8 cellular contexts compared by ENCODE assay signal in the genomic region with DNA sequence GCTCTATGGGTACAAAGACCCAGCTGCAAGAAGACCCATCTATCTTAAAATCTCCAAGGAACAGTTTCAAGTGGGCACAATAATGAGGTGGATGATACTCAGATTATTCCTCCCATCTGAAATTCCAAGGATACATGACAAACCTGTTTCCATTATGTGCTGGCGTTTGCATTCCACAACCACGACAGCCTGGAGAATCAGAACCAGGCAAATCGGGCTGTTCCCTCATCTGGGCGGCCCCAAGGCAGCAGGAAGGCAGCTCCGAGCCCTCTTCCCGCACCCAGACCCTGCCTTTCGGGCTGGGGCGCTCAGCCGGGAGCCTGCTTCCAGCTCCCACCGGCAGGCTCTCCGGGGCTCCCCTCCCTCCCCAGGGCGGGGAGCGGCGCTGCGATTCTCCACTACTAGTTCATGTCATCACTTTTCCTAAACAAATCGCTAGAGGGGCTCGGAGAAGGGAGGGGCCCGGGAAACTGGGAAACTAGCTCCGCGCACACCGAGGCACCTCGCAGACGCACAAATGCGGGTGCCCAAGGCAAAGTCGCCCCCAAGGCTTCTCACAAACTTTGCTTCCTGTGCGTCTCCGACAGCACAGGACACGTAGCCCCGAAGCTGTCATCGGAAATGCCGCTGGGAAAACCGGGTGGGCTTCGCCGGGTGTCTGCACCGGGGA. TPM values are rescaled to one million over a fixed set of nuclear protein-coding genes. Genes with fewer than 3 reads are reported as not detected.
DNase-seq lines count a peak whose midpoint lies in the region; ATAC-seq, FAIRE-seq and TF ChIP-seq lines count a peak whose summit lies in the region.

MGLL (minus strand) TSS at position 350 of the 670 bp plus-strand sequence; CDS start at position 153, 197 bp downstream.

- H3K9ac ChIP-seq in liver (ENCODE audit: low read depth in 1 of 2, low read length in 2 of 2) (peak within 1 kb of the TSS; percentile 84 to 93), HepG2 (ENCODE audit: insufficient read depth, low read depth, low read length) (no peak within 1 kb of the TSS), HUES6 (ENCODE audit: low read length) (peak within 1 kb of the TSS; percentile 22)

- no peak for TF ChIP-seq EP300 in HepG2 (IDR thresholded peaks at IDR 0.05; ENCODE audit: low read depth in 2 of 2, low read length in 2 of 2)
- TF ChIP-seq EP300 in HepG2 (CRISPR knock-in tag; IDR thresholded peaks at IDR 0.05; ENCODE audit: borderline replicate concordance) = no peak

- no peaks in the 10 kb centered on the region for H3K9me3 Mint-ChIP-seq in activated T-helper 1 cell treated with anti-CD3 and anti-CD28 coated beads, Interleukin-12 subunit alpha, Interleukin-12 subunit beta, Interleukin-2, Interleukin-4 antibody, amounts not matched to agents 30 ng/mL and 10 ng/mL and 1 ng/mL, durations not matched to agents 14 hours and 24 hours and 36 hours

- TF ChIP-seq RAD21 in liver (IDR thresholded peaks at IDR 0.05) (peak; percentile 20 to 46), HepG2 (CRISPR knock-in tag; IDR thresholded peaks at IDR 0.05) (no peak)

- TF ChIP-seq POLR2A in HepG2 (IDR thresholded peaks at IDR 0.05; ENCODE audit: insufficient read depth in 1 of 2, low read depth in 2 of 2, low read length in 2 of 2) = no peak

- H3K36me3 ChIP-seq in liver (ENCODE audit: control insufficient read depth in 4 of 4, insufficient read depth in 3 of 4, low read depth in 1 of 4, low read length in 3 of 4) (peaks cover 0 to 8% (median 2%) of the 10 kb centered on the region in 4 donors), HepG2 (replicated peaks in 1 of 2; ENCODE audit: control insufficient read depth in 1 of 2, insufficient read depth in 2 of 2, low read length in 2 of 2) (no peaks in the 10 kb centered on the region), HUES6 (ENCODE audit: control insufficient read depth, insufficient read depth, low read length) (no peaks in the 10 kb centered on the region)

- peaks cover 41% of the 10 kb centered on the region for H3K27me3 Mint-ChIP-seq in activated T-helper 1 cell treated with anti-CD3 and anti-CD28 coated beads, Interleukin-12 subunit alpha, Interleukin-12 subunit beta, Interleukin-2, Interleukin-4 antibody, amounts not matched to agents 30 ng/mL and 10 ng/mL and 1 ng/mL, durations not matched to agents 14 hours and 24 hours and 36 hours (ENCODE audit: insufficient read depth)

- H3K9me3 ChIP-seq in liver (ENCODE audit: control insufficient read depth in 4 of 4, low read length in 3 of 4) (no peaks in the 10 kb centered on the region), HepG2 (ENCODE audit: low read length) (no peaks in the 10 kb centered on the region), HUES6 (ENCODE audit: control insufficient read depth, insufficient read depth, low read depth, low read length) (no peaks in the 10 kb centered on the region)

- H3K4me1 ChIP-seq in liver (ENCODE audit: control insufficient read depth in 4 of 4, insufficient read depth in 4 of 4, low read length in 3 of 4) = peaks cover 11 to 52% (median 38%) of the 10 kb centered on the region in 4 donors
- H3K4me1 ChIP-seq in HepG2 (ENCODE audit: insufficient read depth, low read length) = no peaks in the 10 kb centered on the region
- peaks cover 13% of the 10 kb centered on the region for H3K4me1 ChIP-seq in HUES6 (ENCODE audit: control insufficient read depth, insufficient read depth, low read length)

- intact Hi-C loops in HepG2 (cut with micrococcal nuclease; ENCODE audit: unreplicated experiment) (no loop called here), head of caudate nucleus (cut with DNase I) (no loop called here)
- intact Hi-C loops in activated T-helper 1 cell treated with anti-CD3 and anti-CD28 coated beads, Interleukin-12 subunit alpha, Interleukin-12 subunit beta, Interleukin-2, Interleukin-4 antibody, amounts not matched to agents 30 ng/mL and 10 ng/mL and 1 ng/mL, durations not matched to agents 14 hours and 24 hours and 36 hours (cut with micrococcal nuclease) = no loop called here

- H3K4me1 Mint-ChIP-seq in activated T-helper 1 cell treated with anti-CD3 and anti-CD28 coated beads, Interleukin-12 subunit alpha, Interleukin-12 subunit beta, Interleukin-2, Interleukin-4 antibody, amounts not matched to agents 30 ng/mL and 10 ng/mL and 1 ng/mL, durations not matched to agents 14 hours and 24 hours and 36 hours (ENCODE audit: low read depth) = peaks cover 8% of the 10 kb centered on the region

- H4K20me1 ChIP-seq in HepG2 (ENCODE audit: insufficient read depth, low read length) = no peaks in the 10 kb centered on the region

- in situ Hi-C loops in HepG2 (cut with HindIII; ENCODE audit: extremely low pct_ligation_motif_present, low pct_unique_long_range_greater_than_20kb) = no loop called here

- ATAC-seq in HepG2 (no peak), HG03095 (IDR thresholded peaks at IDR 0.05; ENCODE audit: unreplicated experiment) (no peak)

- H3K79me2 ChIP-seq in HepG2 (ENCODE audit: insufficient read depth, low read length) = no peaks in the 10 kb centered on the region

- H3K27ac ChIP-seq in liver (ENCODE audit: low read depth in 1 of 2, low read length in 2 of 2) (peak within 1 kb of the TSS; percentile 80 to 87), HepG2 (ENCODE audit: extremely low read length, insufficient read depth, low read length) (no peak within 1 kb of the TSS), HUES6 (ENCODE audit: low read depth, low read length) (no peak within 1 kb of the TSS)

- under 1% methylated on average over 35 of the region's 35 CpGs for WGBS in liver
- WGBS in HepG2 (ENCODE audit: low lambda C conversion rate) = 80% methylated on average over 26 of the region's 35 CpGs

- no peaks in the 10 kb centered on the region for H3K36me3 Mint-ChIP-seq in activated T-helper 1 cell treated with anti-CD3 and anti-CD28 coated beads, Interleukin-12 subunit alpha, Interleukin-12 subunit beta, Interleukin-2, Interleukin-4 antibody, amounts not matched to agents 30 ng/mL and 10 ng/mL and 1 ng/mL, durations not matched to agents 14 hours and 24 hours and 36 hours (ENCODE audit: low read depth)

- DNase-seq in HepG2 (ENCODE audit: low spot score) (no peak), head of caudate nucleus (peak in 41 of 42 donors; percentile 25 to 77 (median 57)), nucleus accumbens (lab: John Stamatoyannopoulos, UW) (peak in 33 of 56 donors; percentile 22 to 75 (median 53)), NCI-H1930 (lab: John Stamatoyannopoulos, UW) (no peak)
- no peak for DNase-seq in activated T-helper 1 cell treated with anti-CD3 and anti-CD28 coated beads, Interleukin-12 subunit alpha, Interleukin-12 subunit beta, Interleukin-2, Interleukin-4 antibody, amounts not matched to agents 30 ng/mL and 10 ng/mL and 1 ng/mL, durations not matched to agents 14 hours and 24 hours and 36 hours (ENCODE audit: low spot score)

- H3K4me3 Mint-ChIP-seq in activated T-helper 1 cell treated with anti-CD3 and anti-CD28 coated beads, Interleukin-12 subunit alpha, Interleukin-12 subunit beta, Interleukin-2, Interleukin-4 antibody, amounts not matched to agents 30 ng/mL and 10 ng/mL and 1 ng/mL, durations not matched to agents 14 hours and 24 hours and 36 hours = peak within 1 kb of the TSS; percentile 80

- FAIRE-seq in HepG2 (lab: Jason Lieb, UNC) = no peak

- H3K27ac Mint-ChIP-seq in activated T-helper 1 cell treated with anti-CD3 and anti-CD28 coated beads, Interleukin-12 subunit alpha, Interleukin-12 subunit beta, Interleukin-2, Interleukin-4 antibody, amounts not matched to agents 30 ng/mL and 10 ng/mL and 1 ng/mL, durations not matched to agents 14 hours and 24 hours and 36 hours = peak within 1 kb of the TSS; percentile 78

- no peak within 1 kb of the TSS for H2AFZ ChIP-seq in HepG2 (ENCODE audit: low read length)

- no TSS peak for BruUV-seq in HepG2 (replicated peaks; lab: Mats Ljungman, UMichigan)

- H3K4me3 ChIP-seq in liver (ENCODE audit: low read depth in 1 of 3, low read length in 3 of 3) (peak within 1 kb of the TSS; percentile 80 to 98 (median 83)), HepG2 (replicated peaks in 1 of 3; ENCODE audit: insufficient read depth in 1 of 3, low read depth in 2 of 3, low read length in 3 of 3) (no peak within 1 kb of the TSS), HUES6 (ENCODE audit: low read depth, low read length) (peak within 1 kb of the TSS; percentile 85)

- H3K27me3 ChIP-seq in liver (ENCODE audit: control insufficient read depth in 4 of 4, insufficient read depth in 4 of 4, low read length in 3 of 4) = no peaks in the 10 kb centered on the region
- H3K27me3 ChIP-seq in HepG2 (ENCODE audit: control insufficient read depth in 1 of 2, insufficient read depth in 2 of 2, low read length in 2 of 2) = peaks cover 2 to 30% of the 10 kb centered on the region in 2 experiments; a peak in 3 of 5 replicates
- peaks cover 44% of the 10 kb centered on the region for H3K27me3 ChIP-seq in HUES6 (ENCODE audit: control insufficient read depth, insufficient read depth, low read length)

- no peak within 1 kb of the TSS for H3K4me2 ChIP-seq in HepG2 (ENCODE audit: low read depth, low read length)

- POLR2A ChIA-PET in HepG2 (lab: Yijun Ruan, JAX) = no interaction called here

- TF ChIP-seq CTCF in liver (IDR thresholded peaks at IDR 0.05; ENCODE audit: low read depth, low read length, missing input control) (no peak), HepG2 (CRISPR knock-in tag; IDR thresholded peaks at IDR 0.05) (no peak)

- CTCF ChIA-PET in HepG2 (lab: Yijun Ruan, JAX; ENCODE audit: low intra/inter-chr PET ratio, low total read pairs) = no interaction called here

RNA-seq across cellular contexts. Expression of gene MGLL, which starts in this region (rescaled TPM):
- 10 to 100 TPM in 1 of 2 donors, 1 to 10 TPM in 1; 9.4 to 75.4 TPM for total RNA-seq in liver
- 100 to 1,000 TPM in 1 of 2 donors, 10 to 100 TPM in 1; 72.9 to 277 TPM for polyA plus RNA-seq in liver
- total RNA-seq in HepG2 (2016; rRNA removed; fragmentation: Illumina TruSeq; extraction: Trizol) = not detected in 2 replicates
- not detected in 2 replicates for total RNA-seq in HepG2 (2016; cell fraction: cytosol; rRNA removed; fragmentation: Illumina TruSeq; extraction: Trizol; ENCODE audit: low read depth)
- not detected in 2 replicates for total RNA-seq in HepG2 (2016; cell fraction: insoluble cytoplasmic fraction; rRNA removed; fragmentation: Illumina TruSeq; extraction: Trizol)
- not detected in 2 replicates for total RNA-seq in HepG2 (2016; cell fraction: membrane; rRNA removed; fragmentation: Illumina TruSeq; extraction: Trizol)
- not detected in 2 replicates for total RNA-seq in HepG2 (2016; cell fraction: nucleus; rRNA removed; fragmentation: Illumina TruSeq; extraction: Trizol)
- not detected in 2 replicates for polyA plus RNA-seq in HepG2 (2011; rRNA removed)
- polyA plus RNA-seq in HepG2 (2011; cell fraction: cytosol; rRNA removed) = 0.08 TPM in 1 of 2 replicates, not detected in the other
- polyA plus RNA-seq in HepG2 (2011; cell fraction: nucleus; rRNA removed) = 0.09 TPM in 1 of 2 replicates, not detected in the other
- polyA plus RNA-seq in HepG2 (2012) = 0.04 TPM in 1 of 2 replicates, not detected in the other
- not detected in 2 replicates for polyA plus RNA-seq in HepG2 (2016; cell fraction: cytosol; fragmentation: Illumina TruSeq; extraction: Trizol; ENCODE audit: low read depth)
- polyA plus RNA-seq in HepG2 (2016; cell fraction: insoluble cytoplasmic fraction; fragmentation: Illumina TruSeq; extraction: Trizol; ENCODE audit: low read depth) = not detected in 2 replicates
- not detected in 2 replicates for polyA plus RNA-seq in HepG2 (2016; cell fraction: membrane; fragmentation: Illumina TruSeq; extraction: Trizol; ENCODE audit: low read depth)
- polyA plus RNA-seq in HepG2 (2016; cell fraction: nucleus; fragmentation: Illumina TruSeq; extraction: Trizol; ENCODE audit: insufficient read depth, low read depth) = not detected in 2 replicates
- 47.9 TPM in 1 of 2 replicates, not detected in the other for polyA minus RNA-seq in HepG2 (2011; rRNA and poly(A)+ RNA removed; ENCODE audit: low replicate concordance)
- polyA minus RNA-seq in HepG2 (2011; cell fraction: cytosol; rRNA and poly(A)+ RNA removed) = 0.26 TPM in 1 of 2 replicates, not detected in the other
- 0.12 and 0.52 TPM in 2 replicates for polyA minus RNA-seq in HepG2 (2011; cell fraction: nucleus; rRNA and poly(A)+ RNA removed)
- 2.2 and 2.5 TPM in 2 replicates for total RNA-seq in activated T-helper 1 cell treated with anti-CD3 and anti-CD28 coated beads, Interleukin-12 subunit alpha, Interleukin-12 subunit beta, Interleukin-2, Interleukin-4 antibody, amounts not matched to agents 30 ng/mL and 10 ng/mL and 1 ng/mL, durations not matched to agents 14 hours and 24 hours and 36 hours

Comparison
In these comparisons a context has a peak if more than half of its experiments do, and no peak if none do; other contexts are left out.
1. RNA of gene MGLL (polyA plus RNA-seq): 72.9 to 277 TPM in liver; 0.04 to 0.09 TPM in HepG2; every median in the first group is over 10 times any median in the second.
2. H3K27ac ChIP-seq: peak in liver (2 of 2); none in HepG2 (single experiment) and HUES6 (single experiment).
3. H3K4me3 ChIP-seq: peak in liver (3 of 3) and HUES6 (single experiment); none in HepG2 (0 of 3).
4. DNase-seq: peak in head of caudate nucleus (41 of 42) and nucleus accumbens (33 of 56); none in HepG2 (single experiment), activated T-helper 1 cell treated with anti-CD3 and anti-CD28 coated beads, Interleukin-12 subunit alpha, Interleukin-12 subunit beta, Interleukin-2, Interleukin-4 antibody, amounts not matched to agents 30 ng/mL and 10 ng/mL and 1 ng/mL, durations not matched to agents 14 hours and 24 hours and 36 hours (single experiment) and NCI-H1930 (0 of 2).